ENCODE assay signal across 22 cellular contexts in the genomic region with DNA sequence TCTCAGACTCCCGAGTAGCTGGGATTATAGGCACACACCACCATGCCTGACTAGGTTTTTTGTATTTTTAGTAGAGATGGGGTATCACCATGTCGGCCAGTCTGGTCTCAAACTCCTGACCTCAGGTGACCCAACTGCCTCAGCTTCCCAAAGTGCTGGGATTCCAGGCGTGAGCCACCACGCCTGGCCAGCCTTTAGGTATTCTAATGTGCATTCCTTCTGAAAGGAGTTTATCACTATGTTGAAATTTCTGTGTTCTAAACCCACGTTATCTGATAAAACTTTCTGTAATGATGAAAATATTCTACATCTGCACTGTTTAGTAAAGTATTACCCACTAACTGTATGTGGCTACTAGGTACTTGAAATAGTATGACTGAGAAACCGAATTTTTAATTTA.
"Had no signal": no experiment of that assay in that cellular context is flagged by ENCODE, and none has a peak within 500 bp of the region (broad histone marks: within the 10 kb centered on the region; RNA-seq: fewer than 3 reads in every experiment).

No MANE protein-coding gene starts in this region.

- H3K36me3 ChIP-seq: neutrophil, pancreas, prostate gland, right lobe of liver, sigmoid colon, stomach, thoracic aorta, thyroid gland, tibial nerve, upper lobe of right lung, uterus had no signal

- H3K27ac ChIP-seq: neutrophil, pancreas, prostate gland, right lobe of liver, sigmoid colon, stomach, thoracic aorta, thyroid gland, tibial nerve, upper lobe of right lung, uterus had no signal

- H3K4me1 ChIP-seq: pancreas, prostate gland, right lobe of liver, sigmoid colon, stomach, thyroid gland, tibial nerve, upper lobe of right lung, uterus had no signal

- DNase-seq: naive thymus-derived CD8-positive, alpha-beta T cell; nephron progenitor cell; nucleus accumbens; pancreas; right cardiac atrium; right lobe of liver; sigmoid colon; small intestine; stimulated activated CD4-positive, alpha-beta T cell treated with anti-CD3 and anti-CD28 coated beads, Interleukin-15, amount 100 ng/mL, for 24 hours; stimulated activated CD4-positive, alpha-beta T cell treated with anti-CD3 and anti-CD28 coated beads, Interleukin-2, amount 100 ng/mL, for 24 hours; stimulated activated CD4-positive, alpha-beta T cell treated with anti-CD3 and anti-CD28 coated beads, Interleukin-2, amount 100 ng/mL, for 48 hours; stimulated activated CD4-positive, alpha-beta T cell treated with anti-CD3 and anti-CD28 coated beads, Interleukin-4, amount 100 ng/mL, for 24 hours; stimulated activated naive B cell treated with anti-CD40 and anti-IgM and Interleukin-4, amounts not matched to agents 10 μg/mL and 1 μg/mL and 100 μg/mL, for 72 hours; stimulated activated naive CD4-positive, alpha-beta T cell treated with Interleukin-2 at 50 U/mL for 16 hours; stomach; thyroid gland; upper lobe of right lung; uterus had no signal

- H3K4me3 ChIP-seq: pancreas, prostate gland, right lobe of liver, sigmoid colon, stomach, thoracic aorta, thyroid gland, tibial nerve, upper lobe of right lung, uterus had no signal

- H3K27me3 ChIP-seq: neutrophil, pancreas, right lobe of liver, sigmoid colon, stomach, thyroid gland, tibial nerve, upper lobe of right lung, uterus had no signal

- H3K9me3 ChIP-seq: neutrophil, pancreas, prostate gland, right lobe of liver, sigmoid colon, stomach, thoracic aorta, thyroid gland, tibial nerve, upper lobe of right lung, uterus had no signal
